In genomic region chr11:128455766-128456165, GRCh38 we compare ENCODE assay signal across 16 cellular contexts.
DNase-seq lines count a peak whose midpoint lies in the region; ATAC-seq lines count a peak whose summit lies in the region.
"Had no signal": no experiment of that assay in that cellular context is flagged by ENCODE, and none has a peak within 500 bp of the region (broad histone marks: within the 10 kb centered on the region; RNA-seq: fewer than 3 reads in every experiment).

No MANE protein-coding gene starts in this region.

- no peak for DNase-seq in activated naive CD4-positive, alpha-beta T cell treated with anti-CD3 and anti-CD28 coated beads, Interleukin-2, amount 50 U/mL, for 72 hours (ENCODE audit: low spot score in 2 of 2)
- no peak for DNase-seq in activated naive CD4-positive, alpha-beta T cell treated with anti-CD3 and anti-CD28 coated beads, Interleukin-2, amount 50 U/mL, for 16 hours
- DNase-seq in activated CD4-positive, alpha-beta memory T cell treated with anti-CD3 and anti-CD28 coated beads, Interleukin-2, amount 10 ng/mL, durations not matched to agents 7 days and 5 days, result no peak
- DNase-seq in left ventricle myocardium superior, result no peak
- no peak for DNase-seq in stimulated activated effector memory CD8-positive, alpha-beta T cell treated with anti-CD3 and anti-CD28 coated beads, Interleukin-12 subunit alpha, Interleukin-12 subunit beta, amount 100 ng/mL, for 72 hours (ENCODE audit: low spot score in 2 of 2)
- no peak for DNase-seq in NCI-H446 (lab: John Stamatoyannopoulos, UW)
- DNase-seq: activated CD8-positive, alpha-beta memory T cell treated with anti-CD3 and anti-CD28 coated beads, Interleukin-2, amount 50 U/mL, for 48 hours; DND-41; foreskin melanocyte; mucosa of descending colon; NCI-H2029; NCI-H774; posterior cingulate gyrus; upper lobe of left lung had no signal

- H3K4me3 Mint-ChIP-seq in activated CD4-positive, alpha-beta memory T cell treated with anti-CD3 and anti-CD28 coated beads, Interleukin-2, amount 10 ng/mL, durations not matched to agents 7 days and 5 days, result no peak overlapping the region
- no peak overlapping the region for H3K4me3 Mint-ChIP-seq in stimulated activated effector memory CD8-positive, alpha-beta T cell treated with anti-CD3 and anti-CD28 coated beads, Interleukin-12 subunit alpha, Interleukin-12 subunit beta, amount 100 ng/mL, for 72 hours

- no peak for ATAC-seq in activated naive CD4-positive, alpha-beta T cell treated with anti-CD3 and anti-CD28 coated beads, Interleukin-2, amount 50 U/mL, for 72 hours
- ATAC-seq in left ventricle myocardium superior, result peak; percentile 18
- no peak for ATAC-seq in stimulated activated effector memory CD8-positive, alpha-beta T cell treated with anti-CD3 and anti-CD28 coated beads, Interleukin-12 subunit alpha, Interleukin-12 subunit beta, amount 100 ng/mL, for 72 hours
- ATAC-seq in GM19351 (IDR thresholded peaks at IDR 0.05; ENCODE audit: unreplicated experiment), result no peak
- no peak for ATAC-seq in GM18873 (IDR thresholded peaks at IDR 0.05; ENCODE audit: low FRiP score, unreplicated experiment)
- ATAC-seq: mucosa of descending colon had no signal

- POLR2A ChIA-PET in activated CD4-positive, alpha-beta memory T cell treated with anti-CD3 and anti-CD28 coated beads, Interleukin-2, amount 10 ng/mL, durations not matched to agents 7 days and 5 days (lab: Charles Lee), result interaction anchor here (1.0 to 2.7 kb wide), 5 partner anchors 16 to 172 kb away, joined by 3 to 6 read pairs (median 4); no protein-coding TSS in a partner anchor

- peaks cover 29 to 58% of the 10 kb centered on the region in 2 donors for H3K36me3 Mint-ChIP-seq in activated naive CD4-positive, alpha-beta T cell treated with anti-CD3 and anti-CD28 coated beads, Interleukin-2, amount 50 U/mL, for 72 hours
- H3K36me3 Mint-ChIP-seq in activated CD4-positive, alpha-beta memory T cell treated with anti-CD3 and anti-CD28 coated beads, Interleukin-2, amount 10 ng/mL, durations not matched to agents 7 days and 5 days (ENCODE audit: low read depth), result peaks cover 76% of the 10 kb centered on the region
- H3K36me3 Mint-ChIP-seq in stimulated activated effector memory CD8-positive, alpha-beta T cell treated with anti-CD3 and anti-CD28 coated beads, Interleukin-12 subunit alpha, Interleukin-12 subunit beta, amount 100 ng/mL, for 72 hours, result peaks cover 100% of the 10 kb centered on the region

- intact Hi-C loops in left ventricle myocardium superior (cut with micrococcal nuclease), result no loop called here

- H3K4me1 Mint-ChIP-seq in activated CD4-positive, alpha-beta memory T cell treated with anti-CD3 and anti-CD28 coated beads, Interleukin-2, amount 10 ng/mL, durations not matched to agents 7 days and 5 days, result peaks cover 58% of the 10 kb centered on the region
- H3K4me1 Mint-ChIP-seq in stimulated activated effector memory CD8-positive, alpha-beta T cell treated with anti-CD3 and anti-CD28 coated beads, Interleukin-12 subunit alpha, Interleukin-12 subunit beta, amount 100 ng/mL, for 72 hours, result peaks cover 75% of the 10 kb centered on the region

- no peaks in the 10 kb centered on the region for H3K27me3 Mint-ChIP-seq in activated CD4-positive, alpha-beta memory T cell treated with anti-CD3 and anti-CD28 coated beads, Interleukin-2, amount 10 ng/mL, durations not matched to agents 7 days and 5 days

- H3K27ac Mint-ChIP-seq in activated naive CD4-positive, alpha-beta T cell treated with anti-CD3 and anti-CD28 coated beads, Interleukin-2, amount 50 U/mL, for 72 hours, result peak overlapping the region; percentile 25 to 87
- peak overlapping the region; percentile 52 for H3K27ac Mint-ChIP-seq in activated CD4-positive, alpha-beta memory T cell treated with anti-CD3 and anti-CD28 coated beads, Interleukin-2, amount 10 ng/mL, durations not matched to agents 7 days and 5 days
- peak overlapping the region; percentile 89 for H3K27ac Mint-ChIP-seq in stimulated activated effector memory CD8-positive, alpha-beta T cell treated with anti-CD3 and anti-CD28 coated beads, Interleukin-12 subunit alpha, Interleukin-12 subunit beta, amount 100 ng/mL, for 72 hours

- CTCF ChIA-PET in activated CD4-positive, alpha-beta memory T cell treated with anti-CD3 and anti-CD28 coated beads, Interleukin-2, amount 10 ng/mL, durations not matched to agents 7 days and 5 days (lab: Charles Lee), result interaction anchor here (1.4 kb wide), 2 partner anchors 134 to 167 kb away, joined by 3 read pairs; no protein-coding TSS in a partner anchor

- H3K9me3 Mint-ChIP-seq in activated naive CD4-positive, alpha-beta T cell treated with anti-CD3 and anti-CD28 coated beads, Interleukin-2, amount 50 U/mL, for 72 hours, result no peaks in the 10 kb centered on the region
- no peaks in the 10 kb centered on the region for H3K9me3 Mint-ChIP-seq in activated CD4-positive, alpha-beta memory T cell treated with anti-CD3 and anti-CD28 coated beads, Interleukin-2, amount 10 ng/mL, durations not matched to agents 7 days and 5 days
- H3K9me3 Mint-ChIP-seq in stimulated activated effector memory CD8-positive, alpha-beta T cell treated with anti-CD3 and anti-CD28 coated beads, Interleukin-12 subunit alpha, Interleukin-12 subunit beta, amount 100 ng/mL, for 72 hours, result no peaks in the 10 kb centered on the region
